Comparison of ENCODE assay signal across 19 cellular contexts in the genomic region with DNA sequence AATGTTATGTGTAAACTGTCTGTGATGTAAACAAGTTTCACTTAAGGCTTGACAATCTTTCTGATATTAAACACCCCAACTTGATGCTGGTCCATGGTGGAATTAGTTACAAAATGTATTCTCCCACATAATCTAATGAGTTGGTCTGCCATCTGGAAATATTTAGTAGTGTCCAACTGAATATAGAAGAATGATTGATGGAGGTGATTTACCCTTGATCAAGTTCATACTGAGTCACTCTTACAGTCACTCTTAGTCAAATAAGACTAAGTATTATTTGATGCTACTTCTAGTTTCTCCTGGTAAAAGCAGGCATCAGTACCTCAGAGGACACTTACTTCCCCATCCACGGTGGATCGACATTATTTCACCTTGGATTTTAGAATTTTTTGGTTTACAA.
DNase-seq lines count a peak whose midpoint lies in the region; ATAC-seq and TF ChIP-seq lines count a peak whose summit lies in the region.
"Had no signal": no experiment of that assay in that cellular context is flagged by ENCODE, and none has a peak within 500 bp of the region (broad histone marks: within the 10 kb centered on the region; RNA-seq: fewer than 3 reads in every experiment).

No MANE protein-coding gene starts in this region.

- H3K4me3 Mint-ChIP-seq in activated naive CD8-positive, alpha-beta T cell treated with anti-CD3 and anti-CD28 coated beads, Interleukin-2, amount 50 U/mL, for 24 hours: no peak overlapping the region
- H3K4me3 Mint-ChIP-seq: CD4-positive, CD25-positive, alpha-beta regulatory T cell; CD8-positive, alpha-beta memory T cell; IgD-negative memory B cell had no signal

- H3K36me3 ChIP-seq in fibroblast of lung (ENCODE audit: control insufficient read depth, insufficient read depth, low read length) (no peaks in the 10 kb centered on the region), sigmoid colon (no peaks in the 10 kb centered on the region)
- H3K36me3 ChIP-seq: BE2C, HAP-1 had no signal

- H3K9me3 ChIP-seq in fibroblast of lung (ENCODE audit: control insufficient read depth, insufficient read depth, low read depth, low read length) (no peaks in the 10 kb centered on the region), sigmoid colon (peaks cover 0 to 8% (median 1%) of the 10 kb centered on the region in 4 donors)
- H3K9me3 ChIP-seq: HAP-1 had no signal

- TF ChIP-seq CTCF in fibroblast of lung (conservative IDR thresholded peaks at IDR 0.05 in 1 of 2, IDR thresholded peaks at IDR 0.05 in 1 of 2; ENCODE audit: low read depth in 1 of 2, low read length in 2 of 2) (no peak), sigmoid colon (IDR thresholded peaks at IDR 0.05) (no peak)

- H3K27me3 ChIP-seq in fibroblast of lung (ENCODE audit: control insufficient read depth, insufficient read depth, low read length) (no peaks in the 10 kb centered on the region), sigmoid colon (no peaks in the 10 kb centered on the region)
- H3K27me3 ChIP-seq: BE2C had no signal

- peaks cover 4% of the 10 kb centered on the region for H3K36me3 Mint-ChIP-seq in activated naive CD8-positive, alpha-beta T cell treated with anti-CD3 and anti-CD28 coated beads, Interleukin-2, amount 50 U/mL, for 24 hours (ENCODE audit: low read depth)
- H3K36me3 Mint-ChIP-seq: CD8-positive, alpha-beta memory T cell; IgD-negative memory B cell had no signal

- H3K79me2 ChIP-seq in fibroblast of lung (ENCODE audit: control insufficient read depth, insufficient read depth, low read length): no peaks in the 10 kb centered on the region

- TF ChIP-seq EP300 in sigmoid colon (IDR thresholded peaks at IDR 0.05): no peak

- H3K27ac ChIP-seq in fibroblast of lung (ENCODE audit: insufficient read depth, low read length) (no peak overlapping the region), sigmoid colon (no peak overlapping the region)
- H3K27ac ChIP-seq: HL-60 had no signal

- intact Hi-C loops in sigmoid colon (cut with DNase I): no loop called here

- H2AFZ ChIP-seq in fibroblast of lung (ENCODE audit: low read length): no peak overlapping the region

- DNase-seq in HS-5 (ENCODE audit: low read depth) (peak; percentile 13), RPMI7951 (ENCODE audit: low read depth) (peak; percentile 27), fibroblast of lung (ENCODE audit: low read depth in 2 of 2) (peak; percentile 9 to 35), sigmoid colon (no peak)
- DNase-seq in activated CD4-positive, CD25-positive, alpha-beta regulatory T cell (lab: John Stamatoyannopoulos, UW): no peak
- DNase-seq in activated naive CD8-positive, alpha-beta T cell treated with anti-CD3 and anti-CD28 coated beads, Interleukin-2, amount 50 U/mL, for 24 hours: no peak
- DNase-seq: ACHN; BE2C; C1 segment of cervical spinal cord; CD4-positive, CD25-positive, alpha-beta regulatory T cell; CD8-positive, alpha-beta memory T cell; COR-L47; DMS 273 treated with DMSO at 0.1 percent for 48 hours; DMS53; DND-41; EL had no signal

- no peaks in the 10 kb centered on the region for H4K20me1 ChIP-seq in fibroblast of lung (ENCODE audit: control insufficient read depth, extremely low read depth, insufficient read depth, low read length)

- peaks cover 29% of the 10 kb centered on the region for H3K9me3 Mint-ChIP-seq in activated naive CD8-positive, alpha-beta T cell treated with anti-CD3 and anti-CD28 coated beads, Interleukin-2, amount 50 U/mL, for 24 hours

- no peak overlapping the region for H3K4me2 ChIP-seq in fibroblast of lung (ENCODE audit: extremely low read depth, insufficient read depth, low read length)

- 47 to 91% methylated on average over 2 of the region's 2 CpGs for WGBS in sigmoid colon, 2 donors

- H3K27me3 Mint-ChIP-seq in activated naive CD8-positive, alpha-beta T cell treated with anti-CD3 and anti-CD28 coated beads, Interleukin-2, amount 50 U/mL, for 24 hours: peaks cover 2% of the 10 kb centered on the region
- H3K27me3 Mint-ChIP-seq: CD4-positive, CD25-positive, alpha-beta regulatory T cell; IgD-negative memory B cell had no signal

- H3K4me1 Mint-ChIP-seq in activated naive CD8-positive, alpha-beta T cell treated with anti-CD3 and anti-CD28 coated beads, Interleukin-2, amount 50 U/mL, for 24 hours: no peaks in the 10 kb centered on the region
- H3K4me1 Mint-ChIP-seq: CD8-positive, alpha-beta memory T cell; IgD-negative memory B cell had no signal

- no peak for TF ChIP-seq POLR2A in sigmoid colon (IDR thresholded peaks at IDR 0.05)

- H3K27ac Mint-ChIP-seq in activated naive CD8-positive, alpha-beta T cell treated with anti-CD3 and anti-CD28 coated beads, Interleukin-2, amount 50 U/mL, for 24 hours: no peak overlapping the region
- H3K27ac Mint-ChIP-seq: CD4-positive, CD25-positive, alpha-beta regulatory T cell; CD8-positive, alpha-beta memory T cell had no signal

- H3K4me3 ChIP-seq in fibroblast of lung (replicated peaks in 1 of 4; ENCODE audit: control extremely low read depth in 1 of 4, insufficient read depth in 1 of 4, low read depth in 3 of 4, low read length in 4 of 4): no peak overlapping the region
- H3K4me3 ChIP-seq in sigmoid colon: no peak overlapping the region
- H3K4me3 ChIP-seq: HAP-1 had no signal

- no peak for ATAC-seq in activated naive CD8-positive, alpha-beta T cell treated with anti-CD3 and anti-CD28 coated beads, Interleukin-2, amount 50 U/mL, for 24 hours

- H3K9ac ChIP-seq in fibroblast of lung (ENCODE audit: insufficient read depth, low read length): no peak overlapping the region

- H3K4me1 ChIP-seq in fibroblast of lung (ENCODE audit: control insufficient read depth, extremely low read depth, insufficient read depth, low read length) (no peaks in the 10 kb centered on the region), sigmoid colon (no peaks in the 10 kb centered on the region)
- H3K4me1 ChIP-seq: BE2C, HAP-1 had no signal

Comparison
In these comparisons a context has a peak if more than half of its experiments do, and no peak if none do; other contexts are left out.
1. DNase-seq: peak in HS-5 (single experiment), RPMI7951 (single experiment) and fibroblast of lung (2 of 2); none in activated CD4-positive, CD25-positive, alpha-beta regulatory T cell (0 of 4), activated naive CD8-positive, alpha-beta T cell treated with anti-CD3 and anti-CD28 coated beads, Interleukin-2, amount 50 U/mL, for 24 hours (single experiment) and sigmoid colon (single experiment).